23 cellular contexts compared by ENCODE assay signal in genomic region chr3:126917232-126917804, GRCh38.
DNase-seq lines count a peak whose midpoint lies in the region; ATAC-seq and TF ChIP-seq lines count a peak whose summit lies in the region.
"Had no signal": no experiment of that assay in that cellular context is flagged by ENCODE, and none has a peak within 500 bp of the region (broad histone marks: within the 10 kb centered on the region; RNA-seq: fewer than 3 reads in every experiment).

No MANE protein-coding gene starts in this region.

- peak overlapping the region; percentile 29; the same call in 1 of the 2 replicates for H2AFZ ChIP-seq in MM.1S (ENCODE audit: low read length)
- H2AFZ ChIP-seq: GM23248 had no signal

- peak; percentile 29 for DNase-seq in NCI-H510A treated with DMSO at 0.1 percent for 48 hours (lab: John Stamatoyannopoulos, UW)
- DNase-seq in NCI-H510A (lab: John Stamatoyannopoulos, UW): no peak
- DNase-seq in MM.1S: peak; percentile 34
- no peak for DNase-seq in T-helper 17 cell
- no peak for DNase-seq in neural crest cell (ENCODE audit: low read depth, low spot score)
- DNase-seq in activated naive CD4-positive, alpha-beta T cell treated with anti-CD3 and anti-CD28 coated beads, Interleukin-2, amount 50 U/mL, for 16 hours: no peak
- DNase-seq: Caco-2; CD4-positive, alpha-beta T cell; DMS53; EL; GM23248; MV-4-11; NCI-H1417 treated with DMSO at 0.1 percent for 48 hours; NCI-H187 treated with DMSO at 0.1 percent for 48 hours; NCI-H2171; NCI-H446; SW 1271 had no signal

- peak overlapping the region; percentile 57; the same call in 1 of the 2 replicates for H3K27ac ChIP-seq in MM.1S (ENCODE audit: low read length)
- H3K27ac ChIP-seq: GM23248, SJSA1 had no signal

- no peaks in the 10 kb centered on the region for H3K36me3 ChIP-seq in MM.1S (replicated peaks; ENCODE audit: insufficient read depth, low read length)
- H3K36me3 ChIP-seq: HAP-1, SJSA1 had no signal

- no peak overlapping the region for H3K4me3 ChIP-seq in MM.1S (ENCODE audit: low read length)
- H3K4me3 ChIP-seq: GM12878, GM23248, HAP-1, SJSA1 had no signal

- TF ChIP-seq CTCF in MM.1S (IDR thresholded peaks at IDR 0.05; ENCODE audit: low read length) (no peak), neural crest cell (conservative IDR thresholded peaks at IDR 0.05) (no peak)

- peaks cover 39% of the 10 kb centered on the region for H3K4me1 ChIP-seq in MM.1S (ENCODE audit: low read length)
- H3K4me1 ChIP-seq: HAP-1 had no signal

- H3K27me3 ChIP-seq in MM.1S (replicated peaks; ENCODE audit: insufficient read depth, low read length): no peaks in the 10 kb centered on the region
- H3K27me3 ChIP-seq: SJSA1 had no signal

- peaks cover 3% of the 10 kb centered on the region for H3K9me3 Mint-ChIP-seq in neural crest cell
- H3K9me3 Mint-ChIP-seq: CD4-positive, alpha-beta T cell had no signal

- H3K79me2 ChIP-seq in MM.1S (ENCODE audit: low read length): no peaks in the 10 kb centered on the region

- H3K27ac Mint-ChIP-seq in T-helper 17 cell: peak overlapping the region; percentile 41
- peak overlapping the region; percentile 87 for H3K27ac Mint-ChIP-seq in neural crest cell (ENCODE audit: unreplicated experiment)
- H3K27ac Mint-ChIP-seq: CD4-positive, alpha-beta T cell had no signal

- peaks cover 3% of the 10 kb centered on the region for H3K4me1 Mint-ChIP-seq in T-helper 17 cell
- no peaks in the 10 kb centered on the region for H3K4me1 Mint-ChIP-seq in neural crest cell

- ATAC-seq in T-helper 17 cell (no peak), GM18873 (IDR thresholded peaks at IDR 0.05; ENCODE audit: low FRiP score, unreplicated experiment) (no peak), HG03469 (IDR thresholded peaks at IDR 0.05; ENCODE audit: unreplicated experiment) (no peak)
- ATAC-seq: GM12878, Panc1 had no signal

- peaks cover 23% of the 10 kb centered on the region for H3F3A ChIP-seq in MM.1S (ENCODE audit: insufficient read depth, low read length)

- H3K27me3 Mint-ChIP-seq in T-helper 17 cell (no peaks in the 10 kb centered on the region), neural crest cell (ENCODE audit: low read depth) (no peaks in the 10 kb centered on the region)
- H3K27me3 Mint-ChIP-seq: CD4-positive, alpha-beta T cell had no signal

- H4K20me1 ChIP-seq in MM.1S (ENCODE audit: insufficient read depth, low read length): no peaks in the 10 kb centered on the region

- H3K4me3 Mint-ChIP-seq in T-helper 17 cell (no peak overlapping the region), neural crest cell (no peak overlapping the region)
- H3K4me3 Mint-ChIP-seq: CD4-positive, alpha-beta T cell had no signal

- H3K36me3 Mint-ChIP-seq in T-helper 17 cell (ENCODE audit: low read depth) (peaks cover 4% of the 10 kb centered on the region), neural crest cell (ENCODE audit: low read depth) (peaks cover 9% of the 10 kb centered on the region)

- H3K9me3 ChIP-seq in MM.1S (replicated peaks; ENCODE audit: insufficient read depth, low read length) (no peaks in the 10 kb centered on the region), T-helper 17 cell (ENCODE audit: control insufficient read depth, low read length, poor library complexity, severe bottlenecking) (no peaks in the 10 kb centered on the region)
- H3K9me3 ChIP-seq: Caco-2, HAP-1, SJSA1 had no signal

- H3K4me2 ChIP-seq in MM.1S (ENCODE audit: low read depth, low read length): no peak overlapping the region

- no peak overlapping the region for H3K9ac ChIP-seq in MM.1S (ENCODE audit: low read length)
- H3K9ac ChIP-seq: GM23248 had no signal

- H3K9me2 ChIP-seq in MM.1S (replicated peaks; ENCODE audit: insufficient read depth, low read length): no peaks in the 10 kb centered on the region

Comparison
In these comparisons a context has a peak if more than half of its experiments do, and no peak if none do; other contexts are left out.
1. DNase-seq: peak in NCI-H510A treated with DMSO at 0.1 percent for 48 hours (single experiment) and MM.1S (single experiment); none in NCI-H510A (single experiment), T-helper 17 cell (0 of 3), neural crest cell (single experiment) and activated naive CD4-positive, alpha-beta T cell treated with anti-CD3 and anti-CD28 coated beads, Interleukin-2, amount 50 U/mL, for 16 hours (single experiment).